23 cellular contexts compared by ENCODE assay signal in genomic region chr4:125681240-125681639, GRCh38.
DNase-seq lines count a peak whose midpoint lies in the region; ATAC-seq and TF ChIP-seq lines count a peak whose summit lies in the region.
"Had no signal": no experiment of that assay in that cellular context is flagged by ENCODE, and none has a peak within 500 bp of the region (broad histone marks: within the 10 kb centered on the region; RNA-seq: fewer than 3 reads in every experiment).

No MANE protein-coding gene starts in this region.

- ATAC-seq in GM19025 (IDR thresholded peaks at IDR 0.05; ENCODE audit: low read depth, unreplicated experiment) (peak; percentile 69), thoracic aorta (ENCODE audit: insufficient number of reproducible peaks, low FRiP score, low read depth) (no peak), heart left ventricle (no peak)
- ATAC-seq: activated T-cell treated with anti-CD3 and anti-CD28 coated beads, Interleukin-2, amount 50 U/mL, for 4 hours; CD8-positive, alpha-beta T cell; left lung; PC-3; psoas muscle had no signal

- H3K27ac ChIP-seq in fibroblast of lung (ENCODE audit: insufficient read depth, low read length) (no peak overlapping the region), thoracic aorta (no peak overlapping the region), PC-9 (no peak overlapping the region), heart left ventricle (no peak overlapping the region)
- H3K27ac ChIP-seq: left lung, psoas muscle, skin epidermis had no signal

- no peaks in the 10 kb centered on the region for H3F3A ChIP-seq in PC-9 (ENCODE audit: insufficient read depth, low read depth)

- BruUV-seq in PC-9 (replicated peaks; lab: Mats Ljungman, UMichigan), result no TSS peak

- no peak for TF ChIP-seq CTCF in fibroblast of lung (conservative IDR thresholded peaks at IDR 0.05 in 1 of 2, IDR thresholded peaks at IDR 0.05 in 1 of 2; ENCODE audit: low read depth in 1 of 2, low read length in 2 of 2)
- TF ChIP-seq CTCF in thoracic aorta (IDR thresholded peaks at IDR 0.05), result no peak
- no peak for TF ChIP-seq CTCF in PC-9 (conservative IDR thresholded peaks at IDR 0.05)
- no peak for TF ChIP-seq CTCF in heart left ventricle (IDR thresholded peaks at IDR 0.05)

- H4K20me1 ChIP-seq in fibroblast of lung (ENCODE audit: control insufficient read depth, extremely low read depth, insufficient read depth, low read length), result no peaks in the 10 kb centered on the region
- H4K20me1 ChIP-seq in PC-9 (ENCODE audit: insufficient read depth), result no peaks in the 10 kb centered on the region

- H3K9me2 ChIP-seq in PC-9 (ENCODE audit: insufficient read depth), result no peaks in the 10 kb centered on the region

- CTCF ChIA-PET in PC-9 (lab: Charles Lee), result interaction anchor here (0.6 kb wide), 1 partner anchor 1927 kb away, joined by 3 read pairs; no protein-coding TSS in a partner anchor

- H3K9ac ChIP-seq in fibroblast of lung (ENCODE audit: insufficient read depth, low read length), result no peak overlapping the region

- DNase-seq in M059J (ENCODE audit: low read depth) (peak; percentile 0), fibroblast of lung (ENCODE audit: low read depth in 2 of 2) (peak in 1 of 2 donors; percentile 46), thoracic aorta (ENCODE audit: low spot score) (no peak), PC-9 (no peak), NCI-H2227 treated with DMSO at 0.1 percent for 48 hours (lab: John Stamatoyannopoulos, UW) (no peak), heart left ventricle (no peak)
- DNase-seq: activated B cell treated with CpG ODN at 0.5 μM for 24 hours; activated CD4-positive, alpha-beta memory T cell treated with anti-CD3 and anti-CD28 coated beads, Interleukin-2, amount 10 ng/mL, durations not matched to agents 7 days and 5 days; activated naive CD4-positive, alpha-beta T cell treated with Interleukin-2 at 50 U/mL for 16 hours; activated T-cell treated with anti-CD3 and anti-CD28 coated beads, Interleukin-2, amount 50 U/mL, for 4 hours; CD8-positive, alpha-beta T cell; DMS79; IMR-90; left lung; MM.1S; NCI-H1694; NCI-H748 treated with DMSO at 0.1 percent for 48 hours; PC-3; psoas muscle; SIG-M5; stimulated activated naive CD4-positive, alpha-beta T cell had no signal

- 58 to 81% (median 69%) methylated on average over 1 of the region's 1 CpG for WGBS in heart left ventricle, 4 donors

- no peaks in the 10 kb centered on the region for H3K79me2 ChIP-seq in fibroblast of lung (ENCODE audit: control insufficient read depth, insufficient read depth, low read length)
- H3K79me2 ChIP-seq in PC-9 (ENCODE audit: low read depth), result no peaks in the 10 kb centered on the region

- H3K4me3 ChIP-seq in fibroblast of lung (replicated peaks in 1 of 4; ENCODE audit: control extremely low read depth in 1 of 4, insufficient read depth in 1 of 4, low read depth in 3 of 4, low read length in 4 of 4) (no peak overlapping the region), thoracic aorta (peak overlapping the region; percentile 38), PC-9 (no peak overlapping the region), heart left ventricle (no peak overlapping the region)
- H3K4me3 ChIP-seq: left lung, psoas muscle, skin epidermis had no signal

- H3K9me3 ChIP-seq in fibroblast of lung (ENCODE audit: control insufficient read depth, insufficient read depth, low read depth, low read length), result no peaks in the 10 kb centered on the region
- no peaks in the 10 kb centered on the region for H3K9me3 ChIP-seq in thoracic aorta
- no peaks in the 10 kb centered on the region for H3K9me3 ChIP-seq in PC-9 (ENCODE audit: insufficient read depth, low read depth)
- no peaks in the 10 kb centered on the region for H3K9me3 ChIP-seq in heart left ventricle
- H3K9me3 ChIP-seq: left lung, psoas muscle had no signal

- no peak for TF ChIP-seq POLR2A in heart left ventricle (IDR thresholded peaks at IDR 0.05)

- H2AFZ ChIP-seq in fibroblast of lung (ENCODE audit: low read length) (no peak overlapping the region), PC-9 (no peak overlapping the region)

- intact Hi-C loops in PC-9 (cut with micrococcal nuclease; ENCODE audit: unreplicated experiment) (no loop called here), heart left ventricle (cut with DNase I) (no loop called here)

- peak overlapping the region; percentile 15 for H3K4me2 ChIP-seq in fibroblast of lung (ENCODE audit: extremely low read depth, insufficient read depth, low read length)
- H3K4me2 ChIP-seq in PC-9, result no peak overlapping the region

- H3K36me3 ChIP-seq in fibroblast of lung (ENCODE audit: control insufficient read depth, insufficient read depth, low read length) (no peaks in the 10 kb centered on the region), thoracic aorta (no peaks in the 10 kb centered on the region), PC-9 (ENCODE audit: low read depth) (no peaks in the 10 kb centered on the region), heart left ventricle (no peaks in the 10 kb centered on the region)
- H3K36me3 ChIP-seq: left lung had no signal

- H3K4me1 ChIP-seq in fibroblast of lung (ENCODE audit: control insufficient read depth, extremely low read depth, insufficient read depth, low read length) (no peaks in the 10 kb centered on the region), thoracic aorta (ENCODE audit: control insufficient read depth in 1 of 2, low read depth in 2 of 2) (peaks cover 0 to 6% of the 10 kb centered on the region in 2 donors), PC-9 (replicated peaks; ENCODE audit: insufficient read depth) (no peaks in the 10 kb centered on the region), heart left ventricle (no peaks in the 10 kb centered on the region)
- H3K4me1 ChIP-seq: left lung, psoas muscle had no signal

- H3K27me3 ChIP-seq in fibroblast of lung (ENCODE audit: control insufficient read depth, insufficient read depth, low read length), result no peaks in the 10 kb centered on the region
- no peaks in the 10 kb centered on the region for H3K27me3 ChIP-seq in thoracic aorta (replicated peaks; ENCODE audit: insufficient read depth)
- no peaks in the 10 kb centered on the region for H3K27me3 ChIP-seq in PC-9 (ENCODE audit: insufficient read depth, low read depth)
- no peaks in the 10 kb centered on the region for H3K27me3 ChIP-seq in heart left ventricle
- H3K27me3 ChIP-seq: left lung had no signal

- POLR2A ChIA-PET in PC-9 (lab: Charles Lee; ENCODE audit: unreplicated experiment), result no interaction called here
